ENCODE assay signal across 18 cellular contexts in genomic region chr14:30748343-30748742, GRCh38.
"Had no signal": no experiment of that assay in that cellular context is flagged by ENCODE, and none has a peak within 500 bp of the region (broad histone marks: within the 10 kb centered on the region; RNA-seq: fewer than 3 reads in every experiment).

No MANE protein-coding gene starts in this region.

- H3K4me3 ChIP-seq: esophagus squamous epithelium, gastroesophageal sphincter, lung, right atrium auricular region, tibial artery, upper lobe of left lung, vagina had no signal

- DNase-seq: effector memory CD8-positive, alpha-beta T cell; esophagus squamous epithelium; foreskin fibroblast; immature natural killer cell; left colon; left ventricle myocardium superior; mesendoderm; naive thymus-derived CD8-positive, alpha-beta T cell; small intestine; stimulated activated CD4-positive, alpha-beta T cell treated with anti-CD3 and anti-CD28 coated beads, Interleukin-12 subunit alpha, Interleukin-12 subunit beta, amount 100 ng/mL, for 4 hours; stimulated activated CD4-positive, alpha-beta T cell treated with anti-CD3 and anti-CD28 coated beads, Interleukin-2, amount 100 ng/mL, for 48 hours; stimulated activated naive CD8-positive, alpha-beta T cell treated with anti-CD3 and anti-CD28 coated beads, Interleukin-15, Interleukin-2, amounts not matched to agents 100 U/mL and 50 U/mL, for 24 hours; tibial artery; upper lobe of left lung had no signal
